In the genomic region with DNA sequence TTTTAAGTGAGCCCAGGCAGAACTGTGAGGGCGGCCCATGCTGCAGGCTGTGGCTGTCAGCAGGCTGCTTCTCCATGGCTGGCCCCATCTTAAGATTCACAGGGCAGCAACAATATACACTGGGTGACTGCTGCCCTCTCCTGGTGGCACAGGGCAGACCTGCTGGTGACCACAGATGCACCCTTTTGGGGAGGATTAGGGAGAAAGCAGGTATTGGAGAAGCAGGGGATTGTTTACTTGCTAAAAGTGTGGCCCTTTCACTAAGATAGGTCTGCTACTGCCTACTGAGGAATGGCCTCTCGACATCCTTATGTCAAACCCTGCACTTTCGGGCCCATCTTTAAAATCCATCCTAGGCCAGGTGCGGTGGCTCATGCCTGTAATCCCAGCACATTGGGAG, we compare ENCODE assay signal across 7 cellular contexts. TPM values are rescaled to one million over a fixed set of nuclear protein-coding genes. Genes with fewer than 3 reads are reported as not detected.
DNase-seq lines count a peak whose midpoint lies in the region; TF ChIP-seq lines count a peak whose summit lies in the region.
"Not testable (repeated sequence)": the region's sequence is repeated elsewhere in the genome, so short reads cannot be mapped to it uniquely, and the experiment has no call there.

No MANE protein-coding gene starts in this region.

- WGBS in liver, result 61% methylated on average over 4 of the region's 4 CpGs

- not testable (repeated sequence) for H3K9ac ChIP-seq in liver (ENCODE audit: low read depth in 1 of 2, low read length in 2 of 2)

- intact Hi-C loops in dorsolateral prefrontal cortex (cut with DNase I), result not testable (repeated sequence)

- H3K4me3 ChIP-seq in GM12865 (ENCODE audit: low read depth, low read length); dorsolateral prefrontal cortex; liver (ENCODE audit: low read depth in 1 of 3, low read length in 3 of 3): not testable (repeated sequence)

- TF ChIP-seq CTCF in GM12865 (IDR thresholded peaks at IDR 0.05; ENCODE audit: insufficient read depth, low read depth, low read length, missing control alignments), result peak; percentile 35
- peak in 54 of 56 donors; percentile 11 to 70 (median 52) for TF ChIP-seq CTCF in dorsolateral prefrontal cortex (IDR thresholded peaks at IDR 0.05 in 54 of 56, conservative IDR thresholded peaks at IDR 0.05 in 2 of 56; ENCODE audit: low read depth in 1 of 56, partially characterized antibody in 56 of 56)
- TF ChIP-seq CTCF in liver (IDR thresholded peaks at IDR 0.05; ENCODE audit: low read depth, low read length, missing input control), result peak; percentile 34

- H3K27me3 ChIP-seq in dorsolateral prefrontal cortex; liver (ENCODE audit: control insufficient read depth in 4 of 4, insufficient read depth in 4 of 4, low read length in 3 of 4): not testable (repeated sequence)

- H3K36me3 ChIP-seq in liver (ENCODE audit: control insufficient read depth in 4 of 4, insufficient read depth in 3 of 4, low read depth in 1 of 4, low read length in 3 of 4), result not testable (repeated sequence)

- peak; percentile 44 to 61 for TF ChIP-seq RAD21 in liver (IDR thresholded peaks at IDR 0.05)

- H3K4me1 ChIP-seq in liver (ENCODE audit: control insufficient read depth in 4 of 4, insufficient read depth in 4 of 4, low read length in 3 of 4), result not testable (repeated sequence)

- DNase-seq in GM12865 (ENCODE audit: low read depth), result peak; percentile 67
- peak; percentile 17 for DNase-seq in NCI-H2029 treated with DMSO at 0.1 percent for 48 hours (lab: John Stamatoyannopoulos, UW)
- peak; percentile 51 for DNase-seq in SK-N-DZ (ENCODE audit: low spot score)
- peak; percentile 38 for DNase-seq in activated T-cell treated with anti-CD3 and anti-CD28 coated beads for 24 hours (ENCODE audit: low read depth)
- peak in 7 of 10 donors; percentile 13 to 73 (median 53) for DNase-seq in dorsolateral prefrontal cortex
- peak; percentile 74 for DNase-seq in stimulated activated CD4-positive, alpha-beta T cell treated with anti-CD3 and anti-CD28 coated beads, Interleukin-15, amount 100 ng/mL, for 24 hours

- H3K27ac ChIP-seq in dorsolateral prefrontal cortex; liver (ENCODE audit: low read depth in 1 of 2, low read length in 2 of 2): not testable (repeated sequence)

- not testable (repeated sequence) for H3K9me3 ChIP-seq in liver (ENCODE audit: control insufficient read depth in 4 of 4, low read length in 3 of 4)

RNA-seq across cellular contexts. Expression of gene ZNF195, which starts 38.1 kb away (rescaled TPM):
- polyA plus RNA-seq in SK-N-DZ (2014; cell fraction: cytosol; rRNA removed), result 57.6 and 61.5 TPM in 2 replicates
- 73.6 and 97.5 TPM in 2 replicates for polyA plus RNA-seq in SK-N-DZ (2014; cell fraction: nucleus; rRNA removed)
- total RNA-seq in dorsolateral prefrontal cortex (10 to 100 TPM; 19.3 to 46.8 (median 31.6) TPM), liver (10 to 100 TPM in 1 of 2 donors, 1 to 10 TPM in 1; 9.9 to 12.3 TPM)
- 10 to 100 TPM in 1 of 2 donors, 1 to 10 TPM in 1; 4.3 to 12.4 TPM for polyA plus RNA-seq in liver

Comparison
In these comparisons a context has a peak if more than half of its experiments do, and no peak if none do; other contexts are left out.
1. DNase-seq: peak in every context shown above with its lines; median percentile 74 in stimulated activated CD4-positive, alpha-beta T cell treated with anti-CD3 and anti-CD28 coated beads, Interleukin-15, amount 100 ng/mL, for 24 hours; 67 in GM12865; 53 in dorsolateral prefrontal cortex; 51 in SK-N-DZ; 38 in activated T-cell treated with anti-CD3 and anti-CD28 coated beads for 24 hours; 17 in NCI-H2029 treated with DMSO at 0.1 percent for 48 hours.